17 cellular contexts compared by ENCODE assay signal in the genomic region with DNA sequence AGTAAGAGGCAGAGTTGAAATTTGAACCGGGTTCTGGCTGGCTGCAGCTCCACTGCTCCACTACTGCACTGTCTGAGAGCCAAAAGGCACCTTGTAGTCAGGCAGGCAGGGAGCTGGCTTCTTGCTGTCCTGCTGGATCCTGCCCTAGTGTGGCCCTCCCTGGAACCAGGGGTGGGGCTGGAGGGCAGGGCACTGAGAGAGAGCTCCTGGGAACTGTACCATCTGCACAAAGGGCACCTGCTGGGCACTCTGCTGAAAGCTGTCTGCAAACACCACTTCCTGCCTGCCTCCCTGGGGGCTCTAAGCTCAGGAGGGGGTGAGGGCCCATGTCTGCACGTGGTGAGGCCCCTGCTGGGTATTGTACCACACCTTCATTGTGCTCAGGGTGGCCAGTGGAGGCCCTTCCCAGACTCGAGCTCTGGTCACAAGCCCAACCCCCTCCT. TPM values are rescaled to one million over a fixed set of nuclear protein-coding genes. Genes with fewer than 3 reads are reported as not detected.
DNase-seq lines count a peak whose midpoint lies in the region; ATAC-seq and TF ChIP-seq lines count a peak whose summit lies in the region.
"Had no signal": no experiment of that assay in that cellular context is flagged by ENCODE, and none has a peak within 500 bp of the region (broad histone marks: within the 10 kb centered on the region; RNA-seq: fewer than 3 reads in every experiment).

No MANE protein-coding gene starts in this region.

- H3K4me3 Mint-ChIP-seq in stimulated activated naive B cell treated with anti-CD40 and anti-IgM and Interleukin-4, amounts not matched to agents 10 μg/mL and 1 μg/mL and 100 μg/mL, for 72 hours: peak overlapping the region in 1 of 2 donors; percentile 24

- H3K27ac Mint-ChIP-seq in stimulated activated naive B cell treated with anti-CD40 and anti-IgM and Interleukin-4, amounts not matched to agents 10 μg/mL and 1 μg/mL and 100 μg/mL, for 72 hours: no peak overlapping the region

- no peaks in the 10 kb centered on the region for H3K36me3 ChIP-seq in Peyer's patch
- H3K36me3 ChIP-seq: SJCRH30 had no signal

- H3K4me3 ChIP-seq in Peyer's patch: no peak overlapping the region
- H3K4me3 ChIP-seq: lung, SJCRH30 had no signal

- TF ChIP-seq CTCF in Peyer's patch (IDR thresholded peaks at IDR 0.05) (no peak), foreskin keratinocyte (conservative IDR thresholded peaks at IDR 0.05) (no peak)

- H3K9me3 Mint-ChIP-seq in stimulated activated naive B cell treated with anti-CD40 and anti-IgM and Interleukin-4, amounts not matched to agents 10 μg/mL and 1 μg/mL and 100 μg/mL, for 72 hours: no peaks in the 10 kb centered on the region

- peak; percentile 34 to 60 for ATAC-seq in stimulated activated naive B cell treated with anti-CD40 and anti-IgM and Interleukin-4, amounts not matched to agents 10 μg/mL and 1 μg/mL and 100 μg/mL, for 72 hours (replicated peaks)
- ATAC-seq in foreskin keratinocyte: no peak

- no peaks in the 10 kb centered on the region for H3K27me3 Mint-ChIP-seq in stimulated activated naive B cell treated with anti-CD40 and anti-IgM and Interleukin-4, amounts not matched to agents 10 μg/mL and 1 μg/mL and 100 μg/mL, for 72 hours

- no peaks in the 10 kb centered on the region for H3K9me3 ChIP-seq in Peyer's patch
- H3K9me3 ChIP-seq: SJCRH30 had no signal

- H3K4me1 Mint-ChIP-seq in stimulated activated naive B cell treated with anti-CD40 and anti-IgM and Interleukin-4, amounts not matched to agents 10 μg/mL and 1 μg/mL and 100 μg/mL, for 72 hours: peaks cover 70 to 91% of the 10 kb centered on the region in 2 donors

- H3K27me3 ChIP-seq in Peyer's patch: no peaks in the 10 kb centered on the region
- H3K27me3 ChIP-seq in foreskin keratinocyte: no peaks in the 10 kb centered on the region

- H3K4me1 ChIP-seq in Peyer's patch (no peaks in the 10 kb centered on the region), foreskin keratinocyte (no peaks in the 10 kb centered on the region)
- H3K4me1 ChIP-seq: SJCRH30 had no signal

- no peak for TF ChIP-seq POLR2A in Peyer's patch (IDR thresholded peaks at IDR 0.05)

- H3K27ac ChIP-seq in Peyer's patch (peak overlapping the region in 1 of 4 donors; percentile 52), foreskin keratinocyte (no peak overlapping the region)
- H3K27ac ChIP-seq: 22Rv1, SJCRH30 had no signal

- peaks cover 2 to 10% of the 10 kb centered on the region in 2 donors for H3K36me3 Mint-ChIP-seq in stimulated activated naive B cell treated with anti-CD40 and anti-IgM and Interleukin-4, amounts not matched to agents 10 μg/mL and 1 μg/mL and 100 μg/mL, for 72 hours

- peak; percentile 34 for DNase-seq in DMS 273 (lab: John Stamatoyannopoulos, UW; ENCODE audit: unreplicated experiment)
- no peak for DNase-seq in DMS 273 treated with DMSO at 0.1 percent for 48 hours (lab: John Stamatoyannopoulos, UW)
- peak; percentile 85 for DNase-seq in NCI-H1092 (lab: John Stamatoyannopoulos, UW)
- peak in 2 of 3 donors; percentile 53 to 57 for DNase-seq in Peyer's patch
- DNase-seq in stimulated activated naive B cell treated with anti-CD40 and anti-IgM and Interleukin-4, amounts not matched to agents 10 μg/mL and 1 μg/mL and 100 μg/mL, for 72 hours: no peak
- DNase-seq in A172 (ENCODE audit: low spot score): no peak
- no peak for DNase-seq in iPS-NIHi7 (ENCODE audit: extremely low spot score)
- DNase-seq in foreskin keratinocyte: no peak
- DNase-seq: activated effector memory CD4-positive, alpha-beta T cell treated with anti-CD3 and anti-CD28 coated beads, Interleukin-2, amount 50 U/mL, for 16 hours; NCI-H82; SJCRH30; substantia nigra had no signal

RNA-seq across cellular contexts. Expression of gene TCL1B, which starts 19.0 kb away (rescaled TPM):
- total RNA-seq in Peyer's patch: not detected
- not detected in 2 replicates for total RNA-seq in A172 (2014; rRNA removed; shearing (Covaris generic))
- total RNA-seq in foreskin keratinocyte: not detected in 2 replicates
- polyA plus RNA-seq in foreskin keratinocyte: not detected in 2 replicates
- total RNA-seq: dermis microvascular lymphatic vessel endothelial cell, fibroblast of lung, M059J, SJCRH30 had no signal
- polyA plus RNA-seq: fibroblast of lung had no signal

RNA-seq across cellular contexts. Expression of gene TCL1A, which starts 46.7 kb away (rescaled TPM):
- total RNA-seq in Peyer's patch (10 to 100 TPM in 1 of 4 donors, 1 to 10 TPM in 1, not detected in 2; 3.2 to 14.9 TPM), foreskin keratinocyte (not detected in 2 replicates)
- total RNA-seq in A172 (2014; rRNA removed; shearing (Covaris generic)): not detected in 2 replicates
- not detected in 2 replicates for polyA plus RNA-seq in foreskin keratinocyte
- total RNA-seq: dermis microvascular lymphatic vessel endothelial cell, fibroblast of lung, M059J, SJCRH30 had no signal
- polyA plus RNA-seq: fibroblast of lung had no signal

Comparison
In these comparisons a context has a peak if more than half of its experiments do, and no peak if none do; other contexts are left out.
1. DNase-seq: peak in DMS 273 (single experiment), NCI-H1092 (single experiment) and Peyer's patch (2 of 3); none in DMS 273 treated with DMSO at 0.1 percent for 48 hours (single experiment), stimulated activated naive B cell treated with anti-CD40 and anti-IgM and Interleukin-4, amounts not matched to agents 10 μg/mL and 1 μg/mL and 100 μg/mL, for 72 hours (single experiment), A172 (single experiment), iPS-NIHi7 (single experiment) and foreskin keratinocyte (0 of 2).